In the genomic region with DNA sequence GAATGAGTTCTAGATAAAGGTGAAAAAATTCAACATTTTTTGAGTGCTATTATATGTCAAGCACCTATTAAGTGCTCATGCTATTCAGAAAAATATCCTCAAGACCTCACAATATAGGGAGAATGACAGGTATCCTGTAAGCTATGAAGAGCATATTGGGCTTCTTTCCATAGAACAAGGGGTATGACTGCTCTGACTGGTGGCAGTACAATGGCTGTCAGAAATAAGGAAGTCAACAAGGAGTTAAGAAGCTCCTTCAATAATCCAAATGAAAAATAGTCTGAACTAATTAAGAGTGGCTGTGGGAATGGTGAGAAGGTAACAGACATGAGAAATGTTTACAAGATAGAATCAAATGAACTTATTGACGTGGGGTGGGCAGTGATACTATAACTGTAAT, we compare ENCODE assay signal across 2 cellular contexts.
TF ChIP-seq lines count a peak whose summit lies in the region.

No MANE protein-coding gene starts in this region.

TF ChIP-seq in WTC11, 78 proteins besides CTCF, POLR2A, EP300 and RAD21:
- TF ChIP-seq MXD4 (CRISPR knock-in tag; IDR thresholded peaks at IDR 0.05; ENCODE audit: borderline replicate concordance) (no peak), ZNF232 (CRISPR knock-in tag; IDR thresholded peaks at IDR 0.05) (no peak), ELF4 (CRISPR knock-in tag; IDR thresholded peaks at IDR 0.05; ENCODE audit: low read depth) (no peak), ZNF416 (CRISPR knock-in tag; IDR thresholded peaks at IDR 0.05) (no peak), ZNF219 (CRISPR knock-in tag; IDR thresholded peaks at IDR 0.05; ENCODE audit: borderline replicate concordance) (no peak), ETV6 (CRISPR knock-in tag; IDR thresholded peaks at IDR 0.05) (no peak), RELA (CRISPR knock-in tag; IDR thresholded peaks at IDR 0.05; ENCODE audit: borderline replicate concordance) (no peak), CBFB (CRISPR knock-in tag; IDR thresholded peaks at IDR 0.05; ENCODE audit: low read depth) (no peak), FOXJ3 (CRISPR knock-in tag; IDR thresholded peaks at IDR 0.05; ENCODE audit: borderline replicate concordance) (no peak), FOXP1 (CRISPR knock-in tag; IDR thresholded peaks at IDR 0.05; ENCODE audit: borderline replicate concordance) (no peak), GTF2I (CRISPR knock-in tag; conservative IDR thresholded peaks at IDR 0.05) (no peak), GRHL2 (CRISPR knock-in tag; IDR thresholded peaks at IDR 0.05; ENCODE audit: insufficient replicate concordance, severe bottlenecking) (no peak), TEAD4 (CRISPR knock-in tag; IDR thresholded peaks at IDR 0.05) (no peak), ZNF396 (CRISPR knock-in tag; IDR thresholded peaks at IDR 0.05; ENCODE audit: borderline replicate concordance) (no peak), IRF2 (CRISPR knock-in tag; IDR thresholded peaks at IDR 0.05; ENCODE audit: borderline replicate concordance, low read depth) (no peak)
- TF ChIP-seq, protein P1, sequence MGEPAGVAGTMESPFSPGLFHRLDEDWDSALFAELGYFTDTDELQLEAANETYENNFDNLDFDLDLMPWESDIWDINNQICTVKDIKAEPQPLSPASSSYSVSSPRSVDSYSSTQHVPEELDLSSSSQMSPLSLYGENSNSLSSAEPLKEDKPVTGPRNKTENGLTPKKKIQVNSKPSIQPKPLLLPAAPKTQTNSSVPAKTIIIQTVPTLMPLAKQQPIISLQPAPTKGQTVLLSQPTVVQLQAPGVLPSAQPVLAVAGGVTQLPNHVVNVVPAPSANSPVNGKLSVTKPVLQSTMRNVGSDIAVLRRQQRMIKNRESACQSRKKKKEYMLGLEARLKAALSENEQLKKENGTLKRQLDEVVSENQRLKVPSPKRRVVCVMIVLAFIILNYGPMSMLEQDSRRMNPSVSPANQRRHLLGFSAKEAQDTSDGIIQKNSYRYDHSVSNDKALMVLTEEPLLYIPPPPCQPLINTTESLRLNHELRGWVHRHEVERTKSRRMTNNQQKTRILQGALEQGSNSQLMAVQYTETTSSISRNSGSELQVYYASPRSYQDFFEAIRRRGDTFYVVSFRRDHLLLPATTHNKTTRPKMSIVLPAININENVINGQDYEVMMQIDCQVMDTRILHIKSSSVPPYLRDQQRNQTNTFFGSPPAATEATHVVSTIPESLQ (CRISPR knock-in tag; IDR thresholded peaks at IDR 0.05), result no peak
- TF ChIP-seq, protein P2, sequence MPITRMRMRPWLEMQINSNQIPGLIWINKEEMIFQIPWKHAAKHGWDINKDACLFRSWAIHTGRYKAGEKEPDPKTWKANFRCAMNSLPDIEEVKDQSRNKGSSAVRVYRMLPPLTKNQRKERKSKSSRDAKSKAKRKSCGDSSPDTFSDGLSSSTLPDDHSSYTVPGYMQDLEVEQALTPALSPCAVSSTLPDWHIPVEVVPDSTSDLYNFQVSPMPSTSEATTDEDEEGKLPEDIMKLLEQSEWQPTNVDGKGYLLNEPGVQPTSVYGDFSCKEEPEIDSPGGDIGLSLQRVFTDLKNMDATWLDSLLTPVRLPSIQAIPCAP (CRISPR knock-in tag; IDR thresholded peaks at IDR 0.05), result no peak
- TF ChIP-seq, protein P3, sequence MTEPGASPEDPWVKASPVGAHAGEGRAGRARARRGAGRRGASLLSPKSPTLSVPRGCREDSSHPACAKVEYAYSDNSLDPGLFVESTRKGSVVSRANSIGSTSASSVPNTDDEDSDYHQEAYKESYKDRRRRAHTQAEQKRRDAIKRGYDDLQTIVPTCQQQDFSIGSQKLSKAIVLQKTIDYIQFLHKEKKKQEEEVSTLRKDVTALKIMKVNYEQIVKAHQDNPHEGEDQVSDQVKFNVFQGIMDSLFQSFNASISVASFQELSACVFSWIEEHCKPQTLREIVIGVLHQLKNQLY (CRISPR knock-in tag; IDR thresholded peaks at IDR 0.05), result no peak
- TF ChIP-seq, protein P4, sequence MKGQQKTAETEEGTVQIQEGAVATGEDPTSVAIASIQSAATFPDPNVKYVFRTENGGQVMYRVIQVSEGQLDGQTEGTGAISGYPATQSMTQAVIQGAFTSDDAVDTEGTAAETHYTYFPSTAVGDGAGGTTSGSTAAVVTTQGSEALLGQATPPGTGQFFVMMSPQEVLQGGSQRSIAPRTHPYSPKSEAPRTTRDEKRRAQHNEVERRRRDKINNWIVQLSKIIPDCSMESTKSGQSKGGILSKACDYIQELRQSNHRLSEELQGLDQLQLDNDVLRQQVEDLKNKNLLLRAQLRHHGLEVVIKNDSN (CRISPR knock-in tag; IDR thresholded peaks at IDR 0.05), result no peak
- TF ChIP-seq, protein P5, sequence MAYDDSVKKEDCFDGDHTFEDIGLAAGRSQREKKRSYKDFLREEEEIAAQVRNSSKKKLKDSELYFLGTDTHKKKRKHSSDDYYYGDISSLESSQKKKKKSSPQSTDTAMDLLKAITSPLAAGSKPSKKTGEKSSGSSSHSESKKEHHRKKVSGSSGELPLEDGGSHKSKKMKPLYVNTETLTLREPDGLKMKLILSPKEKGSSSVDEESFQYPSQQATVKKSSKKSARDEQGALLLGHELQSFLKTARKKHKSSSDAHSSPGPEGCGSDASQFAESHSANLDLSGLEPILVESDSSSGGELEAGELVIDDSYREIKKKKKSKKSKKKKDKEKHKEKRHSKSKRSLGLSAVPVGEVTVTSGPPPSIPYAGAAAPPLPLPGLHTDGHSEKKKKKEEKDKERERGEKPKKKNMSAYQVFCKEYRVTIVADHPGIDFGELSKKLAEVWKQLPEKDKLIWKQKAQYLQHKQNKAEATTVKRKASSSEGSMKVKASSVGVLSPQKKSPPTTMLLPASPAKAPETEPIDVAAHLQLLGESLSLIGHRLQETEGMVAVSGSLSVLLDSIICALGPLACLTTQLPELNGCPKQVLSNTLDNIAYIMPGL (CRISPR knock-in tag; IDR thresholded peaks at IDR 0.05), result no peak

TF ChIP-seq in HepG2, 621 proteins besides CTCF, POLR2A, EP300 and RAD21:
- TF ChIP-seq NCOA5 (CRISPR knock-in tag; IDR thresholded peaks at IDR 0.05), result no peak
- TF ChIP-seq, protein P6, sequence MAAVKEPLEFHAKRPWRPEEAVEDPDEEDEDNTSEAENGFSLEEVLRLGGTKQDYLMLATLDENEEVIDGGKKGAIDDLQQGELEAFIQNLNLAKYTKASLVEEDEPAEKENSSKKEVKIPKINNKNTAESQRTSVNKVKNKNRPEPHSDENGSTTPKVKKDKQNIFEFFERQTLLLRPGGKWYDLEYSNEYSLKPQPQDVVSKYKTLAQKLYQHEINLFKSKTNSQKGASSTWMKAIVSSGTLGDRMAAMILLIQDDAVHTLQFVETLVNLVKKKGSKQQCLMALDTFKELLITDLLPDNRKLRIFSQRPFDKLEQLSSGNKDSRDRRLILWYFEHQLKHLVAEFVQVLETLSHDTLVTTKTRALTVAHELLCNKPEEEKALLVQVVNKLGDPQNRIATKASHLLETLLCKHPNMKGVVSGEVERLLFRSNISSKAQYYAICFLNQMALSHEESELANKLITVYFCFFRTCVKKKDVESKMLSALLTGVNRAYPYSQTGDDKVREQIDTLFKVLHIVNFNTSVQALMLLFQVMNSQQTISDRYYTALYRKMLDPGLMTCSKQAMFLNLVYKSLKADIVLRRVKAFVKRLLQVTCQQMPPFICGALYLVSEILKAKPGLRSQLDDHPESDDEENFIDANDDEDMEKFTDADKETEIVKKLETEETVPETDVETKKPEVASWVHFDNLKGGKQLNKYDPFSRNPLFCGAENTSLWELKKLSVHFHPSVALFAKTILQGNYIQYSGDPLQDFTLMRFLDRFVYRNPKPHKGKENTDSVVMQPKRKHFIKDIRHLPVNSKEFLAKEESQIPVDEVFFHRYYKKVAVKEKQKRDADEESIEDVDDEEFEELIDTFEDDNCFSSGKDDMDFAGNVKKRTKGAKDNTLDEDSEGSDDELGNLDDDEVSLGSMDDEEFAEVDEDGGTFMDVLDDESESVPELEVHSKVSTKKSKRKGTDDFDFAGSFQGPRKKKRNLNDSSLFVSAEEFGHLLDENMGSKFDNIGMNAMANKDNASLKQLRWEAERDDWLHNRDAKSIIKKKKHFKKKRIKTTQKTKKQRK (IDR thresholded peaks at IDR 0.05; ENCODE audit: low read length), result no peak
